11 cellular contexts compared by ENCODE assay signal in the genomic region with DNA sequence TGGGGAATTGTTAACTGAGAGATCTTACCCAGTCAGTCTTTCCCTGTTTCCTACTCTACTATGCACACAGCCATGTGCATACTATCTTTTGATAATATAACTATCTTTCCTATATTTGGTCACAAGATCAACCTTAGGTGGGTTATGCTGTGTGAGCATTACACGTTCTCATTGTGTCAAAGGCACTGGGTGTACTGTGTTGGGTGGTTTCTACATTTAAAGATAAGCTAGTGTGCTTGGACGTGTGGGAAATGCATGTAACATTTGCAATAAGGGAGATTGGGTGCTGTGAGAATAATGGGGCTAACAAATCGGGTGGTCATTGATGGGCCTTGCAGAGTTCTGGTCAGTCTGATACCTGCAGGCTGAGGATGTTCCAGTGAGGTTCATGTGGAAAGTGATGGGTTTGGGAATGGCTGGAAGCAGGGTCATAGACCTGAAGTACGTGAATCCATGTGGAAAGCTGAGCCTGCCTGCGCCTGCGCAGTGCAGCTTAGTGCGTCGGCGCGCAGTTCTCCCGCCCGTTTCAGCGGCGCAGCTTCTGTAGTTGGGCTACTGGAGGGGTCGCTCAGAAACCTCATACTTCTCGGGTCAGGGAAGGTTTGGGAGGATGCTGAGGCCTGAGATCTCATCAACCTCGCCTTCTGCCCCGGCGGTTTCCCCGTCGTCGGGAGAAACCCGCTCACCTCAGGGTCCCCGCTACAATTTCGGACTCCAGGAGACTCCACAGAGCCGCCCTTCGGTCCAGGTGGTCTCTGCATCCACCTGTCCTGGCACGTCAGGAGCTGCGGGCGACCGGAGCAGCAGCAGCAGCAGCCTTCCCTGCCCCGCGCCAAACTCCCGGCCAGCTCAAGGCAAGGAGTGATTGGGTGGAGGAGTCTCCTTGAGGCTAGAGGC. TPM values are rescaled to one million over a fixed set of nuclear protein-coding genes. Genes with fewer than 3 reads are reported as not detected.
DNase-seq lines count a peak whose midpoint lies in the region; ATAC-seq and TF ChIP-seq lines count a peak whose summit lies in the region.
"Had no signal": no experiment of that assay in that cellular context is flagged by ENCODE, and none has a peak within 500 bp of the region (broad histone marks: within the 10 kb centered on the region; RNA-seq: fewer than 3 reads in every experiment).

A gene (plus strand): TSS at position 507 of the 897 bp plus-strand sequence. CDS start 104 bp downstream, at position 611.

- POLR2A ChIA-PET in HEK293T (lab: Yijun Ruan, JAX) (interaction anchor here (3.0 kb wide), 1 partner anchor 11 kb away, joined by 15 read pairs; a partner anchor contains a TSS), activated B cell treated with CpG ODN at 0.5 μM for 24 hours (lab: Charles Lee) (interaction anchor here (0.6 to 3.6 kb wide), 4 partner anchors 8 to 1887 kb away, joined by 3 to 45 read pairs (median 5); a partner anchor contains a TSS)

- H3K4me1 Mint-ChIP-seq in activated B cell treated with CpG ODN at 0.5 μM for 24 hours = peaks cover 8% of the 10 kb centered on the region
- peaks cover 11% of the 10 kb centered on the region for H3K4me1 Mint-ChIP-seq in memory B cell

- peak; percentile 36 for ATAC-seq in activated B cell treated with CpG ODN at 0.5 μM for 24 hours (ENCODE audit: low read depth)
- no peak for ATAC-seq in memory B cell (ENCODE audit: low read depth)
- ATAC-seq in GM18873 (IDR thresholded peaks at IDR 0.05; ENCODE audit: low FRiP score, unreplicated experiment) = no peak

- no peak within 1 kb of the TSS for H3K4me3 Mint-ChIP-seq in activated B cell treated with CpG ODN at 0.5 μM for 24 hours
- no peak within 1 kb of the TSS for H3K4me3 Mint-ChIP-seq in memory B cell
- H3K4me3 Mint-ChIP-seq: T-cell had no signal

- TF ChIP-seq CTCF in activated B cell treated with CpG ODN at 0.5 μM for 24 hours (IDR thresholded peaks at IDR 0.05) = no peak

- intact Hi-C loops in activated B cell treated with CpG ODN at 0.5 μM for 24 hours (cut with micrococcal nuclease) = no loop called here

- CTCF ChIA-PET in HEK293T (lab: Yijun Ruan, JAX) = interaction anchor here (0.6 kb wide), 1 partner anchor 13 kb away, joined by 6 read pairs; no protein-coding TSS in a partner anchor
- CTCF ChIA-PET in activated B cell treated with CpG ODN at 0.5 μM for 24 hours (lab: Charles Lee) = no interaction called here

- H3K9me3 Mint-ChIP-seq in activated B cell treated with CpG ODN at 0.5 μM for 24 hours = no peaks in the 10 kb centered on the region
- H3K9me3 Mint-ChIP-seq in memory B cell = no peaks in the 10 kb centered on the region
- H3K9me3 Mint-ChIP-seq: T-cell had no signal

- H3K36me3 Mint-ChIP-seq in activated B cell treated with CpG ODN at 0.5 μM for 24 hours (ENCODE audit: low read depth) = peaks cover 75% of the 10 kb centered on the region
- H3K36me3 Mint-ChIP-seq in memory B cell = peaks cover 28% of the 10 kb centered on the region

- DNase-seq in Daoy (ENCODE audit: low read depth) (peak; percentile 51), HEK293T (ENCODE audit: extremely low spot score) (peak; percentile 21), activated B cell treated with CpG ODN at 0.5 μM for 24 hours (no peak), memory B cell (ENCODE audit: low spot score in 2 of 2) (no peak), foreskin melanocyte (no peak), GF-D8 (lab: John Stamatoyannopoulos, UW) (no peak), RKO (ENCODE audit: low spot score) (no peak)
- DNase-seq: central memory CD4-positive, alpha-beta T cell; left cardiac atrium; T-cell had no signal

- H3K27me3 Mint-ChIP-seq in activated B cell treated with CpG ODN at 0.5 μM for 24 hours = no peaks in the 10 kb centered on the region
- H3K27me3 Mint-ChIP-seq in memory B cell = no peaks in the 10 kb centered on the region
- H3K27me3 Mint-ChIP-seq: T-cell had no signal

- no peak within 1 kb of the TSS for H3K27ac Mint-ChIP-seq in activated B cell treated with CpG ODN at 0.5 μM for 24 hours
- peak within 1 kb of the TSS; percentile 36 for H3K27ac Mint-ChIP-seq in memory B cell
- H3K27ac Mint-ChIP-seq: T-cell had no signal

TF ChIP-seq in HEK293T, 16 proteins besides CTCF, POLR2A, EP300 and RAD21:
- TF ChIP-seq LEF1 (IDR thresholded peaks at IDR 0.05; ENCODE audit: borderline replicate concordance) = no peak
- peak; percentile 40 for TF ChIP-seq ELF4 (IDR thresholded peaks at IDR 0.05)
- no peak for TF ChIP-seq TARDBP (IDR thresholded peaks at IDR 0.05)
- TF ChIP-seq, protein P1, sequence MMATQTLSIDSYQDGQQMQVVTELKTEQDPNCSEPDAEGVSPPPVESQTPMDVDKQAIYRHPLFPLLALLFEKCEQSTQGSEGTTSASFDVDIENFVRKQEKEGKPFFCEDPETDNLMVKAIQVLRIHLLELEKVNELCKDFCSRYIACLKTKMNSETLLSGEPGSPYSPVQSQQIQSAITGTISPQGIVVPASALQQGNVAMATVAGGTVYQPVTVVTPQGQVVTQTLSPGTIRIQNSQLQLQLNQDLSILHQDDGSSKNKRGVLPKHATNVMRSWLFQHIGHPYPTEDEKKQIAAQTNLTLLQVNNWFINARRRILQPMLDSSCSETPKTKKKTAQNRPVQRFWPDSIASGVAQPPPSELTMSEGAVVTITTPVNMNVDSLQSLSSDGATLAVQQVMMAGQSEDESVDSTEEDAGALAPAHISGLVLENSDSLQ (IDR thresholded peaks at IDR 0.05) = no peak
- TF ChIP-seq ARNT (IDR thresholded peaks at IDR 0.05) = no peak
- peak; percentile 52 for TF ChIP-seq NFRKB (IDR thresholded peaks at IDR 0.05)
- no peak for TF ChIP-seq CTBP1 (IDR thresholded peaks at IDR 0.05; ENCODE audit: borderline replicate concordance)

RNA-seq across cellular contexts. Expression of the gene that starts here (rescaled TPM):
- total RNA-seq in Daoy (2014; rRNA removed; shearing (Covaris generic)) = 0.06 and 0.34 TPM in 2 replicates
- 1.2 and 1.4 TPM in 2 replicates for total RNA-seq in activated B cell treated with CpG ODN at 0.5 μM for 24 hours

Comparison
In these comparisons a context has a peak if more than half of its experiments do, and no peak if none do; other contexts are left out.
1. Peak in DNase-seq in Daoy; RNA of the gene not detected or under 1 TPM.